Comparison of ENCODE assay signal across 8 cellular contexts in the genomic region with DNA sequence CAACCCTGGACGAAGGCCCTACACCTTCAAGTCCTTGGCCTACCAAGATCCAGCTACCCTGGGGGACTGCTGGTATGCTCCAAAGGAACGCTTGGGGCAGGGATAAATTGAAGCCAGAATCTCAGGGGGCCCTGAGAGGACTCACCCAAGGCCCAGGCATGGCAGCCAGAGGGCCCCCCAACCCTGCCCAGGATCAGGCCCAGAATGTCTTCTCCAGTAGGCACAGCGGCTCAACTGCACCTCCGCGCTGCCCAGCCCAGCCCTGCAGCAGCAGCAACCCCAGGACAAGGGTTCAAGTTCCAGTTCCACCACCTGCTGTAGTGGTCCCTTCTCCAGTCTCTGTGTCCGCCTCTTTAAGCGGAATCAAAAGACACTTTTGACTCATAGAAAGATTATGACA. TPM values are rescaled to one million over a fixed set of nuclear protein-coding genes. Genes with fewer than 3 reads are reported as not detected.
DNase-seq lines count a peak whose midpoint lies in the region; TF ChIP-seq lines count a peak whose summit lies in the region.
"Had no signal": no experiment of that assay in that cellular context is flagged by ENCODE, and none has a peak within 500 bp of the region (broad histone marks: within the 10 kb centered on the region; RNA-seq: fewer than 3 reads in every experiment).

No MANE protein-coding gene starts in this region.

- peaks cover 20% of the 10 kb centered on the region for H3K36me3 ChIP-seq in HAP-1 (replicated peaks)
- H3K36me3 ChIP-seq in SU-DHL-6 (ENCODE audit: low read length) = no peaks in the 10 kb centered on the region
- H3K36me3 ChIP-seq in smooth muscle cell (ENCODE audit: low read depth) = no peaks in the 10 kb centered on the region

- peak overlapping the region; percentile 87 for H3K4me2 ChIP-seq in SU-DHL-6 (ENCODE audit: low read depth, low read length, poor library complexity, severe bottlenecking)
- H3K4me2 ChIP-seq in smooth muscle cell = peak overlapping the region; percentile 97

- peak overlapping the region; percentile 80 for H3K27ac ChIP-seq in SU-DHL-6 (ENCODE audit: low read depth, low read length)
- H3K27ac ChIP-seq in smooth muscle cell (ENCODE audit: low read depth) = no peak overlapping the region

- peak overlapping the region; percentile 78 for H3K9ac ChIP-seq in SU-DHL-6 (ENCODE audit: low read length)
- no peak overlapping the region for H3K9ac ChIP-seq in smooth muscle cell (ENCODE audit: low read depth)

- H3K9me3 ChIP-seq in HAP-1 (no peaks in the 10 kb centered on the region), SU-DHL-6 (ENCODE audit: insufficient read depth, low read length) (no peaks in the 10 kb centered on the region), smooth muscle cell (replicated peaks; ENCODE audit: low read depth) (no peaks in the 10 kb centered on the region)

- in situ Hi-C loops in HAP-1 (cut with MboI; ENCODE audit: low sequenced_read_pairs) = no loop called here

- H3K9me2 ChIP-seq in SU-DHL-6 (replicated peaks; ENCODE audit: insufficient read depth, low read length) = no peaks in the 10 kb centered on the region

- H3K4me3 ChIP-seq in HAP-1 (peak overlapping the region; percentile 87), SU-DHL-6 (ENCODE audit: insufficient read depth, low read length, poor library complexity, severe bottlenecking) (peak overlapping the region; percentile 95), fibroblast of the aortic adventitia (ENCODE audit: low read depth, low read length) (peak overlapping the region; percentile 94), smooth muscle cell (peak overlapping the region; percentile 69)

- TF ChIP-seq CTCF in SU-DHL-6 (IDR thresholded peaks at IDR 0.05; ENCODE audit: insufficient read depth, low read length, poor library complexity, severe bottlenecking) (no peak), fibroblast of the aortic adventitia (IDR thresholded peaks at IDR 0.05; ENCODE audit: insufficient read depth, low read length) (no peak), smooth muscle cell (IDR thresholded peaks at IDR 0.05; ENCODE audit: borderline replicate concordance, insufficient read depth, poor library complexity, severe bottlenecking) (no peak)

- no peaks in the 10 kb centered on the region for H4K20me1 ChIP-seq in SU-DHL-6 (ENCODE audit: low read depth, low read length)
- no peaks in the 10 kb centered on the region for H4K20me1 ChIP-seq in smooth muscle cell (ENCODE audit: low read depth)

- DNase-seq in HAP-1 (ENCODE audit: low spot score in 2 of 2) = no peak
- no peak for DNase-seq in fibroblast of the aortic adventitia (ENCODE audit: low read depth)
- no peak for DNase-seq in smooth muscle cell (lab: John Stamatoyannopoulos, UW; ENCODE audit: unreplicated experiment)
- no peak for DNase-seq in SIG-M5 treated with dmso at 0.1 percent for 504 hours (lab: John Stamatoyannopoulos, UW; ENCODE audit: unreplicated experiment)
- DNase-seq in Kasumi-1 (lab: John Stamatoyannopoulos, UW) = no peak
- DNase-seq in NCI-H1105 treated with DMSO at 0.1 percent for 48 hours (lab: John Stamatoyannopoulos, UW) = no peak

- H3K79me2 ChIP-seq in SU-DHL-6 (ENCODE audit: insufficient read depth, low read length) = peaks cover 59% of the 10 kb centered on the region
- peaks cover 28% of the 10 kb centered on the region for H3K79me2 ChIP-seq in smooth muscle cell (ENCODE audit: low read depth)

- H3K27me3 ChIP-seq in HAP-1 (ENCODE audit: low read depth) (no peaks in the 10 kb centered on the region), SU-DHL-6 (ENCODE audit: low read length) (no peaks in the 10 kb centered on the region), smooth muscle cell (ENCODE audit: low read depth) (no peaks in the 10 kb centered on the region)

- H3K4me1 ChIP-seq in HAP-1 = peaks cover 11% of the 10 kb centered on the region
- H3K4me1 ChIP-seq in smooth muscle cell (ENCODE audit: low read depth) = peaks cover 7% of the 10 kb centered on the region

- peak overlapping the region; percentile 20 for H2AFZ ChIP-seq in SU-DHL-6 (ENCODE audit: low read depth, low read length, severe bottlenecking)
- H2AFZ ChIP-seq in smooth muscle cell (ENCODE audit: low read depth) = no peak overlapping the region

- H3F3A ChIP-seq in SU-DHL-6 (ENCODE audit: insufficient read depth) (peaks cover 8% of the 10 kb centered on the region), smooth muscle cell (ENCODE audit: low read depth) (peaks cover 7% of the 10 kb centered on the region)

- 90% methylated on average over 7 of the region's 7 CpGs for WGBS in smooth muscle cell (ENCODE audit: low lambda C conversion rate)

RNA-seq across cellular contexts. Expression of a gene that starts 2.2 kb away (rescaled TPM):
- total RNA-seq in fibroblast of the aortic adventitia (ENCODE audit: low replicate concordance) (5.5 and 10.6 TPM in 2 replicates), smooth muscle cell (2.7 and 9.6 TPM in 2 replicates)
- 1.3 and 2.5 TPM in 2 replicates for polyA plus RNA-seq in smooth muscle cell

RNA-seq across cellular contexts. Expression of a gene that starts 28.7 kb away (rescaled TPM):
- total RNA-seq in fibroblast of the aortic adventitia (ENCODE audit: low replicate concordance) = 0.09 and 0.25 TPM in 2 replicates
- total RNA-seq in smooth muscle cell = not detected in 2 replicates
- polyA plus RNA-seq in smooth muscle cell = 0.08 TPM in 1 of 2 replicates, not detected in the other
- total RNA-seq: T-helper 1 cell treated with Interleukin-12 subunit alpha and Interleukin-12 subunit beta and Interleukin-4 antibody, amounts not matched to agents 30 ng/mL and 1 ng/mL, for 36 hours had no signal

RNA-seq across cellular contexts. Expression of a gene that starts 45.3 kb away (rescaled TPM):
- 3.3 and 6.6 TPM in 2 replicates for total RNA-seq in fibroblast of the aortic adventitia (ENCODE audit: low replicate concordance)
- total RNA-seq in smooth muscle cell = 1.2 and 2.8 TPM in 2 replicates
- 9.2 and 13.4 TPM in 2 replicates for polyA plus RNA-seq in smooth muscle cell
